8 cellular contexts compared by ENCODE assay signal in the genomic region with DNA sequence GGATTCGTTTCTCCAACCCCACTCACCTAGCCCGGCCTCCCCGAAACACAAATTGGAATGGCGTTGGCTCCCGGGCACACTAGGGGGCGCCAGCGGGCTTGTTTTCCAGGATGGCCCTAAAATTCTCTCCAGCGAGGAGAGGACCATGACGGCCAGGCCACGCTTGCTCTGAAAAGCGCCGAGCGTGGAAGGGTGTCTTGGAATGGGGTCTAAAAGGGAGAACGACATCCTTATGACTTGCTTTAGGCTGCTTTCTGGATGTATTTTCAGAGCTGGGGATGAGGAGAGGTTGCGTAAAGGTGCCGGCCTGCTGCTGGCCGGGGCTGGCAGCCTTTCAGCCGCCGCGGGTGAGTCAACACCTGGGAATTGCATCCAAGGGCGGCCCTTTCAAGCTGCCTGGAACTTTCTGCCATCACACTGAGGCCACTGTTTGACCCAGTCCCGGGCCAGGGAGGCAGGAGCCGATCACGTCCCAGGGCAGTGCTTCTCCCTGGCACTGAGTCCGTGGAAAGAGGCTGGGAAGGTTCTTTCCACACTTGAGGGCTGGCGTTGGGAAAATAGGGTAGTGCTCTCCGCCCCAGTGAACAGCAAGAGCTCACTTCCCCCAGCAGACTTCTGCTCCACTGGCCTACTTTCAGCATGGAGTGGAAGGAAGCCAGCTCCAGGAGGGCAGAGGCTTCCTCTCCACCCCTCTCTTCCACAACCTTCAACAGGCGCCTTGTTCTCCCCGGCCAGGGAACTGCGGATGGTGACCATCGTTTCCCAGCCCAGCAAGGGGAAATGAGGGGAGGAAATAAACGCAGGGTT.
DNase-seq lines count a peak whose midpoint lies in the region; ATAC-seq and TF ChIP-seq lines count a peak whose summit lies in the region.

No MANE protein-coding gene starts in this region.

- peaks cover 14% of the 10 kb centered on the region for H3K27me3 Mint-ChIP-seq in activated CD4-positive, alpha-beta T cell treated with anti-CD3 and anti-CD28 coated beads, Interleukin-2, amount 10 ng/mL, durations not matched to agents 24 days and 14 days

- H3K4me3 ChIP-seq in colonic mucosa, result peak overlapping the region; percentile 26

- H3K9me3 ChIP-seq in colonic mucosa, result no peaks in the 10 kb centered on the region

- H3K4me3 Mint-ChIP-seq in activated CD4-positive, alpha-beta T cell treated with anti-CD3 and anti-CD28 coated beads, Interleukin-2, amount 10 ng/mL, durations not matched to agents 24 days and 14 days, result peak overlapping the region; percentile 70

- no peaks in the 10 kb centered on the region for H3K4me1 ChIP-seq in colonic mucosa

- H3K27ac ChIP-seq in colonic mucosa, result peak overlapping the region; percentile 81

- no peaks in the 10 kb centered on the region for H3K36me3 ChIP-seq in colonic mucosa

- DNase-seq in NCI-H1436 (lab: John Stamatoyannopoulos, UW) (peak; percentile 80), NCI-H1436 treated with DMSO at 0.1 percent for 48 hours (lab: John Stamatoyannopoulos, UW) (no peak), NCI-H460 (ENCODE audit: extremely low read depth, low read depth) (peak; percentile 65), colonic mucosa (peak; percentile 92), left kidney (ENCODE audit: low read depth, low spot score) (peak; percentile 94)
- DNase-seq in activated CD4-positive, alpha-beta T cell treated with anti-CD3 and anti-CD28 coated beads, Interleukin-2, amount 10 ng/mL, durations not matched to agents 24 days and 14 days, result peak; percentile 93
- peak; percentile 80 for DNase-seq in stimulated activated CD4-positive, alpha-beta T cell treated with anti-CD3 and anti-CD28 coated beads, Interleukin-1b, Interleukin-23, amount 100 ng/mL, for 48 hours

- H3K27ac Mint-ChIP-seq in activated CD4-positive, alpha-beta T cell treated with anti-CD3 and anti-CD28 coated beads, Interleukin-2, amount 10 ng/mL, durations not matched to agents 24 days and 14 days, result no peak overlapping the region

- H3K9me3 Mint-ChIP-seq in activated CD4-positive, alpha-beta T cell treated with anti-CD3 and anti-CD28 coated beads, Interleukin-2, amount 10 ng/mL, durations not matched to agents 24 days and 14 days, result peaks cover 12% of the 10 kb centered on the region

- H3K9ac ChIP-seq in colonic mucosa (ENCODE audit: low read depth in 2 of 2, low read length in 2 of 2), result peak overlapping the region; percentile 56 to 58

- H3K27me3 ChIP-seq in colonic mucosa, result no peaks in the 10 kb centered on the region

- no peaks in the 10 kb centered on the region for H3K36me3 Mint-ChIP-seq in activated CD4-positive, alpha-beta T cell treated with anti-CD3 and anti-CD28 coated beads, Interleukin-2, amount 10 ng/mL, durations not matched to agents 24 days and 14 days (ENCODE audit: low read depth)

- ATAC-seq in HG03175 (IDR thresholded peaks at IDR 0.05; ENCODE audit: unreplicated experiment), result peak; percentile 86

- intact Hi-C loops in activated CD4-positive, alpha-beta T cell treated with anti-CD3 and anti-CD28 coated beads, Interleukin-2, amount 10 ng/mL, durations not matched to agents 24 days and 14 days (cut with micrococcal nuclease), result loop anchor here (1.0 to 2.0 kb wide), 4 partner anchors 378 to 874 kb away; no protein-coding TSS in a partner anchor
- intact Hi-C loops in colonic mucosa (cut with DNase I), result loop anchor here (5.0 to 10.0 kb wide), 2 partner anchors 134 to 732 kb away; no protein-coding TSS in a partner anchor

- H3K4me1 Mint-ChIP-seq in activated CD4-positive, alpha-beta T cell treated with anti-CD3 and anti-CD28 coated beads, Interleukin-2, amount 10 ng/mL, durations not matched to agents 24 days and 14 days, result peaks cover 7% of the 10 kb centered on the region

- peak; percentile 96 for TF ChIP-seq CTCF in colonic mucosa (IDR thresholded peaks at IDR 0.05)
